Comparison of ENCODE assay signal across 8 cellular contexts in the genomic region with DNA sequence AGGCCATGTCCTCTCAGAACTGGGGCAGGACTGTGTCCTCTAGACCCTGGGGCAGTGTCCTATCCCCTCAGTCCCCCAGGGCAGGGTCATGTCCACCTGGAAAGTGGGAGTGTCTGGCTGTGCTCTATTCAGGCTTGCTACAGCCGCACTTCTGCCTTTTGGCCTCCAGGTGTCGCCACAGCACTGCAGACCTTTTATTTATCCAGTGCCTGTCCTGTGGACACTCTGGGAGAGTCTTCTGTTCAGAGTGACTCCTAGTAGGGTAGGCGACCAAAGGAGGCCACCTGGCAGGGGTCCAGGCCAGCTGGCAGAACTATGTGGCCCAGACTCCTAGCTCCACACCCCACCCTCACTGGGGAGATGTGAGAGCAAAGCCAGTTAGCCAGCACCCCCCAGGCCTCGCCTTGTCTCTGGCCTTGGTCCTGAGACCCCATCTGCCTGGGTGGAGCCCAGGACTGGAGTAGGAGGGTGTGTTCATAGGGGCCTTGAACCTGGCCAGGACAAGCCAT. TPM values are rescaled to one million over a fixed set of nuclear protein-coding genes. Genes with fewer than 3 reads are reported as not detected.
DNase-seq lines count a peak whose midpoint lies in the region; ATAC-seq and TF ChIP-seq lines count a peak whose summit lies in the region.

No MANE protein-coding gene starts in this region.

- H3K4me3 ChIP-seq in LNCaP clone FGC (ENCODE audit: low read depth, low read length) (no peak overlapping the region), cardiac muscle cell (no peak overlapping the region)

- peaks cover 12% of the 10 kb centered on the region for H3K27me3 ChIP-seq in cardiac muscle cell

- DNase-seq in NCI-H2171 treated with DMSO at 0.1 percent for 48 hours (lab: John Stamatoyannopoulos, UW) (peak; percentile 8), NCI-H2171 (lab: John Stamatoyannopoulos, UW) (no peak), LNCaP clone FGC (ENCODE audit: low read depth) (peak; percentile 33), SK-MEL-5 (ENCODE audit: low read depth, low spot score) (peak; percentile 79), cardiac muscle cell (ENCODE audit: low read depth in 1 of 2, low spot score in 1 of 2) (peak; percentile 72 to 78), putamen (ENCODE audit: low spot score) (peak; percentile 23)
- DNase-seq in activated naive CD8-positive, alpha-beta T cell treated with anti-CD3 and anti-CD28 coated beads, Interleukin-2, amount 10 ng/mL, durations not matched to agents 7 days and 5 days = peak; percentile 70

- no peak overlapping the region for H3K27ac Mint-ChIP-seq in activated naive CD8-positive, alpha-beta T cell treated with anti-CD3 and anti-CD28 coated beads, Interleukin-2, amount 10 ng/mL, durations not matched to agents 7 days and 5 days

- no peaks in the 10 kb centered on the region for H3K36me3 ChIP-seq in cardiac muscle cell

- TF ChIP-seq CTCF in LNCaP clone FGC (IDR thresholded peaks at IDR 0.05; ENCODE audit: control insufficient read depth, extremely low read depth, insufficient read depth) (peak; percentile 98), cardiac muscle cell (IDR thresholded peaks at IDR 0.05; ENCODE audit: low read depth, low read length) (peak; percentile 93)

- in situ Hi-C loops in SK-MEL-5 (cut with HindIII; ENCODE audit: low pct_unique_long_range_greater_than_20kb, low sequenced_read_pairs) = no loop called here

- H3K27me3 Mint-ChIP-seq in activated naive CD8-positive, alpha-beta T cell treated with anti-CD3 and anti-CD28 coated beads, Interleukin-2, amount 10 ng/mL, durations not matched to agents 7 days and 5 days = peaks cover 19% of the 10 kb centered on the region

- no peak overlapping the region for H3K27ac ChIP-seq in cardiac muscle cell

- H3K9me3 ChIP-seq in cardiac muscle cell (ENCODE audit: low read depth) = no peaks in the 10 kb centered on the region

- no peak overlapping the region for H3K4me3 Mint-ChIP-seq in activated naive CD8-positive, alpha-beta T cell treated with anti-CD3 and anti-CD28 coated beads, Interleukin-2, amount 10 ng/mL, durations not matched to agents 7 days and 5 days

- H3K4me1 Mint-ChIP-seq in activated naive CD8-positive, alpha-beta T cell treated with anti-CD3 and anti-CD28 coated beads, Interleukin-2, amount 10 ng/mL, durations not matched to agents 7 days and 5 days = peaks cover 1% of the 10 kb centered on the region

- peaks cover 4% of the 10 kb centered on the region for H3K4me1 ChIP-seq in cardiac muscle cell (ENCODE audit: low read depth)

- no peaks in the 10 kb centered on the region for H3K9me3 Mint-ChIP-seq in activated naive CD8-positive, alpha-beta T cell treated with anti-CD3 and anti-CD28 coated beads, Interleukin-2, amount 10 ng/mL, durations not matched to agents 7 days and 5 days

- POLR2A ChIA-PET in activated naive CD8-positive, alpha-beta T cell treated with anti-CD3 and anti-CD28 coated beads, Interleukin-2, amount 10 ng/mL, durations not matched to agents 7 days and 5 days (lab: Charles Lee) = no interaction called here

- peak; percentile 71 for ATAC-seq in activated naive CD8-positive, alpha-beta T cell treated with anti-CD3 and anti-CD28 coated beads, Interleukin-2, amount 10 ng/mL, durations not matched to agents 7 days and 5 days (ENCODE audit: low read depth)
- ATAC-seq in GM18517 (IDR thresholded peaks at IDR 0.05; ENCODE audit: unreplicated experiment) = no peak

- H3K36me3 Mint-ChIP-seq in activated naive CD8-positive, alpha-beta T cell treated with anti-CD3 and anti-CD28 coated beads, Interleukin-2, amount 10 ng/mL, durations not matched to agents 7 days and 5 days = no peaks in the 10 kb centered on the region

RNA-seq across cellular contexts. Expression of gene TMIE, which starts 3.9 kb away (rescaled TPM):
- 0.11 TPM in 1 of 2 replicates, not detected in the other for total RNA-seq in SK-MEL-5 (2014; rRNA removed; shearing (Covaris generic))
- 0.18 and 0.23 TPM in 2 replicates for polyA plus RNA-seq in SK-MEL-5 (2015; cell fraction: cytosol; rRNA removed)
- not detected in 2 replicates for polyA plus RNA-seq in SK-MEL-5 (2015; cell fraction: nucleus; rRNA removed)
- under 1 TPM; 0.36 to 0.77 TPM for total RNA-seq in activated naive CD8-positive, alpha-beta T cell treated with anti-CD3 and anti-CD28 coated beads, Interleukin-2, amount 10 ng/mL, durations not matched to agents 7 days and 5 days
- total RNA-seq in cardiac muscle cell = 0.63 and 0.85 TPM in 2 replicates
- 0.53 and 0.91 TPM in 2 replicates for polyA plus RNA-seq in cardiac muscle cell

RNA-seq across cellular contexts. Expression of gene ALS2CL, which starts 11.6 kb away (rescaled TPM):
- total RNA-seq in SK-MEL-5 (2014; rRNA removed; shearing (Covaris generic)) = 0.43 and 0.90 TPM in 2 replicates
- 0.44 and 0.87 TPM in 2 replicates for polyA plus RNA-seq in SK-MEL-5 (2015; cell fraction: cytosol; rRNA removed)
- polyA plus RNA-seq in SK-MEL-5 (2015; cell fraction: nucleus; rRNA removed) = 13.7 and 16.2 TPM in 2 replicates
- 1 to 10 TPM; 3.6 to 4.5 TPM for total RNA-seq in activated naive CD8-positive, alpha-beta T cell treated with anti-CD3 and anti-CD28 coated beads, Interleukin-2, amount 10 ng/mL, durations not matched to agents 7 days and 5 days
- 3.0 and 11.4 TPM in 2 replicates for total RNA-seq in cardiac muscle cell
- polyA plus RNA-seq in cardiac muscle cell = 2.2 and 10.8 TPM in 2 replicates

RNA-seq across cellular contexts. Expression of gene PRSS50, which starts 12.6 kb away (rescaled TPM):
- not detected in 2 replicates for total RNA-seq in SK-MEL-5 (2014; rRNA removed; shearing (Covaris generic))
- not detected in 2 replicates for polyA plus RNA-seq in SK-MEL-5 (2015; cell fraction: cytosol; rRNA removed)
- 0.07 and 1.2 TPM in 2 replicates for polyA plus RNA-seq in SK-MEL-5 (2015; cell fraction: nucleus; rRNA removed)
- total RNA-seq in activated naive CD8-positive, alpha-beta T cell treated with anti-CD3 and anti-CD28 coated beads, Interleukin-2, amount 10 ng/mL, durations not matched to agents 7 days and 5 days = not detected
- 3.2 and 4.1 TPM in 2 replicates for total RNA-seq in cardiac muscle cell
- 1.9 and 2.0 TPM in 2 replicates for polyA plus RNA-seq in cardiac muscle cell
